Comparison of ENCODE assay signal across 8 cellular contexts in the genomic region with DNA sequence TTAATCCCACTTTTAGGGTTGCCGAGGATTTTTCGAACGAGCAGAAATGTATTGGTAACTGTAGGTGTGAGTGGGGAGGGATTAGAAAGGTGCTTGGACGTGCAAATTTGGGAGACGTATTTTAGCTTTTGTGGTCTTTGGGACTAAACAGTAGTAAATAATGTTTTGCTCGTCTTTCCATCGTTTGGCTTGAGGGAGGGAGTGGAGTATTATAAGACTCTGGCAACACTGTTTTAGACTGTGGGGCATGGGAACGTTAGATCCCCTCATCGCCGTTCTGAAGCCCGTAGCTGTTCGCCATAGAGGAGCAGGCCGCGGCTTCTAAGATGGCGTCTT. TPM values are rescaled to one million over a fixed set of nuclear protein-coding genes. Genes with fewer than 3 reads are reported as not detected.
DNase-seq lines count a peak whose midpoint lies in the region; ATAC-seq and TF ChIP-seq lines count a peak whose summit lies in the region.

No MANE protein-coding gene starts in this region.

- peaks cover 33% of the 10 kb centered on the region for H3K4me1 ChIP-seq in CD8-positive, alpha-beta T cell (ENCODE audit: insufficient read depth, low read length)
- H3K4me1 ChIP-seq in OCI-LY7 (ENCODE audit: insufficient read depth, low read length, poor library complexity, severe bottlenecking): peaks cover 27% of the 10 kb centered on the region
- H3K4me1 ChIP-seq in endocrine pancreas (ENCODE audit: control insufficient read depth, insufficient read depth, low read length): peaks cover 14% of the 10 kb centered on the region
- peaks cover 7% of the 10 kb centered on the region in 2 donors for H3K4me1 ChIP-seq in neuronal stem cell (ENCODE audit: control insufficient read depth in 2 of 2, insufficient read depth in 1 of 2, low read depth in 1 of 2, low read length in 2 of 2)

- no peak for TF ChIP-seq POLR2A in erythroblast (IDR thresholded peaks at IDR 0.05; ENCODE audit: low read length)

- peak overlapping the region; percentile 98 for H3K4me2 ChIP-seq in OCI-LY7 (ENCODE audit: low read length)
- peak overlapping the region; percentile 79 for H3K4me2 ChIP-seq in neuronal stem cell (ENCODE audit: insufficient read depth, low read length, poor library complexity, severe bottlenecking)

- peaks cover 20% of the 10 kb centered on the region for H3K36me3 ChIP-seq in CD8-positive, alpha-beta T cell (ENCODE audit: insufficient read depth, low read length)
- H3K36me3 ChIP-seq in OCI-LY7 (ENCODE audit: insufficient read depth, low read length) (peaks cover 58% of the 10 kb centered on the region), endocrine pancreas (ENCODE audit: control insufficient read depth, insufficient read depth, low read length) (peaks cover 23% of the 10 kb centered on the region), neuronal stem cell (replicated peaks in 1 of 2; ENCODE audit: control insufficient read depth in 2 of 2, insufficient read depth in 2 of 2, low read length in 2 of 2) (peaks cover 26 to 46% of the 10 kb centered on the region in 2 donors)

- H2AK5ac ChIP-seq in neuronal stem cell (ENCODE audit: low read depth, low read length): peak overlapping the region; percentile 90

- POLR2A ChIA-PET in CD8-positive, alpha-beta T cell (lab: Charles Lee): interaction anchor here (0.7 to 11.7 kb wide), 37 partner anchors 12 to 1396 kb away, joined by 3 to 296 read pairs (median 7); partner anchors contain the start of genes GPSM3, HLA-DMA, HLA-DMB and HLA-DOA
- POLR2A ChIA-PET in OCI-LY7 (lab: Charles Lee): interaction anchor here (0.6 to 7.8 kb wide), 38 partner anchors 8 to 1138 kb away, joined by 3 to 203 read pairs (median 4); partner anchors contain the start of genes ATF6B, HLA-DMA, HLA-DMB and HLA-DPB1

- H3K9ac ChIP-seq in endocrine pancreas (ENCODE audit: control insufficient read depth, insufficient read depth, low read length) (peak overlapping the region; percentile 99), neuronal stem cell (ENCODE audit: low read depth, low read length, poor library complexity) (peak overlapping the region; percentile 75)

- H3K4me3 ChIP-seq in CD8-positive, alpha-beta T cell (ENCODE audit: low read depth, low read length): peak overlapping the region; percentile 78
- H3K4me3 ChIP-seq in OCI-LY7 (ENCODE audit: low read depth, low read length, poor library complexity, severe bottlenecking) (peak overlapping the region; percentile 93), endocrine pancreas (ENCODE audit: control insufficient read depth, insufficient read depth, low read length) (peak overlapping the region; percentile 92), neuronal stem cell (ENCODE audit: low read length in 2 of 2) (peak overlapping the region; percentile 90 to 94)

- CTCF ChIA-PET in CD8-positive, alpha-beta T cell (lab: Charles Lee): interaction anchor here (0.7 to 30.1 kb wide), 12 partner anchors 8 to 277 kb away, joined by 3 to 662 read pairs (median 8); partner anchors contain the start of genes HLA-DMA, HLA-DMB, PSMB9 and TAP1
- CTCF ChIA-PET in OCI-LY7 (lab: Charles Lee; ENCODE audit: unreplicated experiment): interaction anchor here (0.6 to 2.4 kb wide), 9 partner anchors 9 to 37 kb away, joined by 3 to 23 read pairs (median 3); partner anchors contain the start of genes HLA-DMA and HLA-DMB

- peak overlapping the region; percentile 99 for H3K27ac Mint-ChIP-seq in CD8-positive, alpha-beta T cell

- peaks cover 40% of the 10 kb centered on the region for H4K20me1 ChIP-seq in OCI-LY7 (ENCODE audit: insufficient read depth, low read length)

- H3K79me1 ChIP-seq in neuronal stem cell (ENCODE audit: low read depth, low read length): peaks cover 3% of the 10 kb centered on the region

- H3K9me2 ChIP-seq in OCI-LY7 (ENCODE audit: insufficient read depth, low read length): no peaks in the 10 kb centered on the region

- no peak overlapping the region for H3K4ac ChIP-seq in neuronal stem cell (ENCODE audit: low read length)

- no peak for ATAC-seq in CD8-positive, alpha-beta T cell
- ATAC-seq in GM21619 (IDR thresholded peaks at IDR 0.05; ENCODE audit: unreplicated experiment): no peak

- H3K9me3 ChIP-seq in CD8-positive, alpha-beta T cell (ENCODE audit: low read length): no peaks in the 10 kb centered on the region
- H3K9me3 ChIP-seq in OCI-LY7 (ENCODE audit: low read length): no peaks in the 10 kb centered on the region
- H3K9me3 ChIP-seq in endocrine pancreas (ENCODE audit: control insufficient read depth, low read length): no peaks in the 10 kb centered on the region
- H3K9me3 ChIP-seq in neuronal stem cell (replicated peaks in 1 of 2; ENCODE audit: control insufficient read depth in 2 of 2, insufficient read depth in 1 of 2, low read depth in 1 of 2, low read length in 2 of 2): no peaks in the 10 kb centered on the region

- no peak overlapping the region for H2BK12ac ChIP-seq in neuronal stem cell (ENCODE audit: low read length)

- no CpG with 5 or more reads among the region's 15 CpGs for WGBS in neuronal stem cell (ENCODE audit: extremely low coverage in 2 of 2, insufficient read length in 2 of 2, insufficient replicate concordance in 1 of 2), 2 donors

- H2BK5ac ChIP-seq in neuronal stem cell (ENCODE audit: low read length): peak overlapping the region; percentile 99

- H3K27ac ChIP-seq in CD8-positive, alpha-beta T cell (ENCODE audit: low read depth, low read length): peak overlapping the region; percentile 86
- H3K27ac ChIP-seq in OCI-LY7 (ENCODE audit: low read depth, low read length, poor library complexity, severe bottlenecking) (peak overlapping the region; percentile 99), neuronal stem cell (replicated peaks; ENCODE audit: low read length) (peak overlapping the region; percentile 100)

- peaks cover 44% of the 10 kb centered on the region for H3K4me1 Mint-ChIP-seq in CD8-positive, alpha-beta T cell (ENCODE audit: low read depth)

- H3K14ac ChIP-seq in neuronal stem cell (ENCODE audit: low read length): no peak overlapping the region

- H3K79me2 ChIP-seq in OCI-LY7 (ENCODE audit: insufficient read depth, low read depth, low read length): peaks cover 83% of the 10 kb centered on the region

- H4K91ac ChIP-seq in neuronal stem cell (ENCODE audit: low read depth, low read length, poor library complexity): no peak overlapping the region

- BruUV-seq in OCI-LY7 (replicated peaks; lab: Mats Ljungman, UMichigan): no TSS peak

- no peaks in the 10 kb centered on the region for H3K9me3 Mint-ChIP-seq in CD8-positive, alpha-beta T cell

- intact Hi-C loops in CD8-positive, alpha-beta T cell (cut with DNase I, micrococcal nuclease): loop anchor here (1.0 to 5.0 kb wide), 5 partner anchors 341 to 844 kb away; partner anchors contain the start of genes ATF6B (in 1 of the 2), CUTA (in 1 of the 2), PHF1 (in 1 of the 2) and TAPBP (in 1 of the 2)
- intact Hi-C loops in OCI-LY7 (cut with micrococcal nuclease; ENCODE audit: unreplicated experiment): loop anchor here (5.0 kb wide), 1 partner anchor 129 kb away; the partner anchor contains the start of gene PSMB8

- TF ChIP-seq CTCF in CD8-positive, alpha-beta T cell (IDR thresholded peaks at IDR 0.05): no peak
- no peak for TF ChIP-seq CTCF in OCI-LY7 (conservative IDR thresholded peaks at IDR 0.05; ENCODE audit: low read length)

- H2BK120ac ChIP-seq in neuronal stem cell (ENCODE audit: low read depth, low read length): no peak overlapping the region

- no peaks in the 10 kb centered on the region for H3K27me3 Mint-ChIP-seq in CD8-positive, alpha-beta T cell (ENCODE audit: low read depth)

- H3K18ac ChIP-seq in neuronal stem cell (ENCODE audit: low read length): peak overlapping the region; percentile 91

- no peak for DNase-seq in CD8-positive, alpha-beta T cell
- no peak for DNase-seq in OCI-LY7 (ENCODE audit: low spot score)
- DNase-seq in neuronal stem cell (ENCODE audit: low spot score): no peak
- no peak for DNase-seq in AG08396 (ENCODE audit: low spot score)
- DNase-seq in erythroblast (lab: John Stamatoyannopoulos, UW): no peak
- DNase-seq in COLO829 (ENCODE audit: low spot score): no peak

- peak overlapping the region; percentile 98 for H3K23ac ChIP-seq in neuronal stem cell (ENCODE audit: low read depth, low read length, poor library complexity)

- H2AFZ ChIP-seq in OCI-LY7 (ENCODE audit: low read length) (no peak overlapping the region), neuronal stem cell (ENCODE audit: low read length) (no peak overlapping the region)

- peak overlapping the region; percentile 93 for H3K4me3 Mint-ChIP-seq in CD8-positive, alpha-beta T cell

- no peak overlapping the region for H4K8ac ChIP-seq in neuronal stem cell (ENCODE audit: low read depth, low read length)

- peaks cover 62% of the 10 kb centered on the region for H3K36me3 Mint-ChIP-seq in CD8-positive, alpha-beta T cell

- no peak overlapping the region for H2BK15ac ChIP-seq in neuronal stem cell (ENCODE audit: low read length)

- H3K27me3 ChIP-seq in CD8-positive, alpha-beta T cell (ENCODE audit: insufficient read depth, low read length): no peaks in the 10 kb centered on the region
- H3K27me3 ChIP-seq in endocrine pancreas (ENCODE audit: control insufficient read depth, insufficient read depth, low read length): no peaks in the 10 kb centered on the region
- no peaks in the 10 kb centered on the region for H3K27me3 ChIP-seq in neuronal stem cell (ENCODE audit: control insufficient read depth in 3 of 3, insufficient read depth in 3 of 3, low read depth in 1 of 3, low read length in 3 of 3)

RNA-seq across cellular contexts. Expression of gene BRD2, which starts 2.8 kb away (rescaled TPM):
- total RNA-seq in CD8-positive, alpha-beta T cell: 100 to 1,000 TPM; 333 to 340 TPM
- 236 and 237 TPM in 2 replicates for total RNA-seq in OCI-LY7 (2014; rRNA removed; shearing (Covaris generic))
- total RNA-seq in OCI-LY7 (2022): 326 and 361 TPM in 2 replicates
- 180 TPM for polyA plus RNA-seq in neuronal stem cell (2013, experiment 1 of 2)
- 181 TPM for polyA plus RNA-seq in neuronal stem cell (2013, experiment 2 of 2)

RNA-seq across cellular contexts. Expression of gene HLA-DMA, which starts 18.3 kb away (rescaled TPM):
- 10 to 100 TPM; 25.9 to 32.3 TPM for total RNA-seq in CD8-positive, alpha-beta T cell
- total RNA-seq in OCI-LY7 (2014; rRNA removed; shearing (Covaris generic)): 175 and 207 TPM in 2 replicates
- total RNA-seq in OCI-LY7 (2022): 140 TPM in 2 replicates
- polyA plus RNA-seq in neuronal stem cell (2013, experiment 1 of 2): 18.7 TPM
- 18.3 TPM for polyA plus RNA-seq in neuronal stem cell (2013, experiment 2 of 2)

RNA-seq across cellular contexts. Expression of gene HLA-DMB, which starts 30.4 kb away (rescaled TPM):
- 1 to 10 TPM; 8.9 to 9.9 TPM for total RNA-seq in CD8-positive, alpha-beta T cell
- total RNA-seq in OCI-LY7 (2014; rRNA removed; shearing (Covaris generic)): 85.1 and 98.0 TPM in 2 replicates
- 77.0 and 78.5 TPM in 2 replicates for total RNA-seq in OCI-LY7 (2022)
- 4.8 TPM for polyA plus RNA-seq in neuronal stem cell (2013, experiment 1 of 2)
- 5.1 TPM for polyA plus RNA-seq in neuronal stem cell (2013, experiment 2 of 2)

RNA-seq across cellular contexts. Expression of gene HLA-DOA, which starts 38.2 kb away (rescaled TPM):
- 10 to 100 TPM; 16.2 to 18.5 TPM for total RNA-seq in CD8-positive, alpha-beta T cell
- 60.3 and 78.3 TPM in 2 replicates for total RNA-seq in OCI-LY7 (2014; rRNA removed; shearing (Covaris generic))
- total RNA-seq in OCI-LY7 (2022): 55.0 and 65.4 TPM in 2 replicates
- 12.8 TPM for polyA plus RNA-seq in neuronal stem cell (2013, experiment 1 of 2)
- polyA plus RNA-seq in neuronal stem cell (2013, experiment 2 of 2): 13.6 TPM

Comparison
In these comparisons a context has a peak if more than half of its experiments do, and no peak if none do; other contexts are left out.
1. RNA of gene HLA-DMA, which starts 18.3 kb away (total RNA-seq): 140 to 207 TPM in OCI-LY7; 25.9 to 32.3 TPM in CD8-positive, alpha-beta T cell; every median in the first group is over 4 times any median in the second.
2. RNA of gene HLA-DMB, which starts 30.4 kb away (total RNA-seq): 77.0 to 98.0 TPM in OCI-LY7; 8.9 to 9.9 TPM in CD8-positive, alpha-beta T cell; every median in the first group is over 4 times any median in the second.
3. Peak in every context shown above with its lines, with median percentiles within 50 percentile points of each other: H3K27ac ChIP-seq and H3K4me3 ChIP-seq.